ENCODE assay signal across 1 cellular context in the genomic region with DNA sequence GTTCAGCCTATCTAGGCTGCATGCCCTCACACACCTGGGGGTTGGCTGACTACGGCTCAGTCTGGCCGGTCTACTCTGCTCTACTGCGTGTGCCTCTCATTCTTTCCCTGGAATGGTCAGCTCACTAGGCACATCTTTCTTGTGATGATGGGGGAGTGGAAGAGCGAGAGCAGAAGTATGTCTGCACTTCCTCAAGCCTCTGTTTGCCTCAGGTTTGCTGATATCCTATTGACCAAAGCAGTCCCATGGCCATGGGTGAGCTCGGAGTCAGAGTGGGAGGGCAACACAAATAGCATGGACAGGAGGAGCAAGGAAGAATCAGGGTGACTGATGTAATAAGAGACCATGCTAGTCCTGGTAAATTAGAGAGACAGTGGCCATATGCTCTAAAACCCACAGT.
TF ChIP-seq lines count a peak whose summit lies in the region.

No MANE protein-coding gene starts in this region.

TF ChIP-seq in IMR-90, 13 proteins besides CTCF, POLR2A, EP300 and RAD21 (continued from another document):
- TF ChIP-seq, protein P1, sequence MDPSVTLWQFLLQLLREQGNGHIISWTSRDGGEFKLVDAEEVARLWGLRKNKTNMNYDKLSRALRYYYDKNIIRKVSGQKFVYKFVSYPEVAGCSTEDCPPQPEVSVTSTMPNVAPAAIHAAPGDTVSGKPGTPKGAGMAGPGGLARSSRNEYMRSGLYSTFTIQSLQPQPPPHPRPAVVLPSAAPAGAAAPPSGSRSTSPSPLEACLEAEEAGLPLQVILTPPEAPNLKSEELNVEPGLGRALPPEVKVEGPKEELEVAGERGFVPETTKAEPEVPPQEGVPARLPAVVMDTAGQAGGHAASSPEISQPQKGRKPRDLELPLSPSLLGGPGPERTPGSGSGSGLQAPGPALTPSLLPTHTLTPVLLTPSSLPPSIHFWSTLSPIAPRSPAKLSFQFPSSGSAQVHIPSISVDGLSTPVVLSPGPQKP (IDR thresholded peaks at IDR 0.05; ENCODE audit: borderline replicate concordance, low read depth, low read length) = no peak
- TF ChIP-seq RFX5 (IDR thresholded peaks at IDR 0.05; ENCODE audit: low read depth, low read length) = no peak
